Comparison of ENCODE assay signal across 17 cellular contexts in the genomic region with DNA sequence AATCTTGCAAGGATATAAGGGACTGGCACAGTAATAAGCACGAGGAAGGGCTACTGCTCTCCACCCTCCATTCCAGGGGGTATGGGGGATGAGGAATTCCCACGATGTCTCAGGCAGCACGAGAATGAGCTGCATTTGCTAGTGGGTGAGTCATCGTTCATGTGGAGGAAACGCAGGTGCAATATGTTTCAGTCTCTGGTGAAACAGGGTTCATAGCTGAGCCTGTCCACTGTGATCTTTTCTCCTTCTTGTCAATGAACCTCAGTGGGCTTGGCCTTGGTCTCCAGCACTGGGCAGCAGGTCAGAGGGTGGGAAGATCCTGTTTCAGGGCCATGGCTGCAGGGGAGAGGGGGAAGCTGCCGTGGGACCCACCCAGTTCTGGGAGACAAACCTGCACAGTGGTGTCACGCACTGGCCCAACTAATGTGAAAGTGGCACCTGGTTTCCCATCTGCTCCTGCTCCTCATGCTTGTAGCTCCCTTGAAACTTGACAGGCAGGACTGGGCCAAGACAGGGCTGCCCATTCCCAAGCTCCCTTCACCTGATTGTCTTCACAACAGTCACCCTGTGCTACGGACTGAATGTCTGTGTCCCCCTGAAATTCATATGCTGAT.
DNase-seq lines count a peak whose midpoint lies in the region; ATAC-seq and TF ChIP-seq lines count a peak whose summit lies in the region.
"Had no signal": no experiment of that assay in that cellular context is flagged by ENCODE, and none has a peak within 500 bp of the region (broad histone marks: within the 10 kb centered on the region; RNA-seq: fewer than 3 reads in every experiment).

No MANE protein-coding gene starts in this region.

- no peaks in the 10 kb centered on the region for H3K4me1 Mint-ChIP-seq in type B pancreatic cell (ENCODE audit: unreplicated experiment)

- CTCF ChIA-PET in IMR-90 (lab: Yijun Ruan, JAX), result interaction anchor here (0.6 kb wide), 1 partner anchor 18 kb away, joined by 3 read pairs; no protein-coding TSS in a partner anchor

- 96% methylated on average over 3 of the region's 8 CpGs; no CpG with 5 or more reads in 1 of the 2 experiments for WGBS in IMR-90 (ENCODE audit: extremely low coverage in 2 of 2, insufficient read length in 1 of 2), 2 experiments

- intact Hi-C loops in IMR-90 (cut with micrococcal nuclease), result no loop called here

- H3K27ac ChIP-seq in IMR-90 (ENCODE audit: insufficient read depth, low read length), result no peak overlapping the region

- BruUV-seq in IMR-90 (replicated peaks; lab: Mats Ljungman, UMichigan), result no TSS peak

- no peaks in the 10 kb centered on the region for H3K79me1 ChIP-seq in IMR-90 (ENCODE audit: low read depth in 1 of 2, low read length in 2 of 2)

- H2BK120ac ChIP-seq in IMR-90 (ENCODE audit: low read depth, low read length), result no peak overlapping the region

- dilution Hi-C loops in IMR-90 (cut with HindIII; ENCODE audit: low sequenced_read_pairs, unreplicated experiment), result no loop called here

- H3K9me3 Mint-ChIP-seq in type B pancreatic cell, result no peaks in the 10 kb centered on the region

- H4K91ac ChIP-seq in IMR-90 (ENCODE audit: insufficient read depth, low read depth, low read length), result no peak overlapping the region

- peaks cover 2% of the 10 kb centered on the region for H3K27me3 Mint-ChIP-seq in type B pancreatic cell
- H3K27me3 Mint-ChIP-seq: CD4-positive, CD25-positive, alpha-beta regulatory T cell had no signal

- H3K27ac Mint-ChIP-seq in type B pancreatic cell, result no peak overlapping the region
- H3K27ac Mint-ChIP-seq: CD4-positive, CD25-positive, alpha-beta regulatory T cell; T-helper 1 cell treated with Interleukin-12 subunit alpha and Interleukin-12 subunit beta and Interleukin-4 antibody, amounts not matched to agents 30 μg/mL and 1 μg/mL, for 36 hours had no signal

- no peak for TF ChIP-seq POLR2A in IMR-90 (IDR thresholded peaks at IDR 0.05; ENCODE audit: low read depth, low read length)

- H3K9ac ChIP-seq in IMR-90 (ENCODE audit: low read depth, low read length), result no peak overlapping the region

- no peak for ATAC-seq in IMR-90 (ENCODE audit: low read depth)

- no peak overlapping the region for H3K4me3 ChIP-seq in IMR-90 (ENCODE audit: insufficient read depth, low read depth, low read length)

- no peaks in the 10 kb centered on the region for H3K36me3 Mint-ChIP-seq in type B pancreatic cell

- H3K56ac ChIP-seq in IMR-90 (ENCODE audit: extremely low read depth, insufficient read depth, low read length), result no peak overlapping the region

- no peak overlapping the region for H2AK9ac ChIP-seq in IMR-90 (replicated peaks; ENCODE audit: low read depth, low read length, poor library complexity)

- no peak overlapping the region for H2BK20ac ChIP-seq in IMR-90 (ENCODE audit: low read depth, low read length)

- H4K8ac ChIP-seq in IMR-90 (ENCODE audit: low read depth in 2 of 2, low read length in 2 of 2), result no peak overlapping the region

- peaks cover 2% of the 10 kb centered on the region; the same call in 1 of the 2 replicates for H3K9me3 ChIP-seq in IMR-90 (ENCODE audit: control insufficient read depth, insufficient read depth, low read length)

- no peaks in the 10 kb centered on the region for H4K20me1 ChIP-seq in IMR-90 (ENCODE audit: insufficient read depth, low read length)

- no peak overlapping the region for H2AK5ac ChIP-seq in IMR-90 (ENCODE audit: low read depth, low read length)

- peak; percentile 8 for DNase-seq in DMS53 treated with DMSO at 0.1 percent for 48 hours (lab: John Stamatoyannopoulos, UW; ENCODE audit: unreplicated experiment)
- DNase-seq in IMR-90, result peak; percentile 10
- DNase-seq in astrocyte of the hippocampus (ENCODE audit: low read depth, low spot score), result peak; percentile 17
- DNase-seq in kidney tubule cell (ENCODE audit: low spot score), result peak; percentile 9
- no peak for DNase-seq in NCI-H345 treated with DMSO at 0.1 percent for 48 hours (lab: John Stamatoyannopoulos, UW; ENCODE audit: unreplicated experiment)
- DNase-seq in type B pancreatic cell (ENCODE audit: extremely low spot score, unreplicated experiment), result no peak
- DNase-seq in GM19238 (ENCODE audit: insufficient read length, low spot score), result no peak
- DNase-seq in activated CD4-positive, alpha-beta T cell treated with anti-CD3 and anti-CD28 coated beads for 4 hours, result no peak
- DNase-seq: CD4-positive, CD25-positive, alpha-beta regulatory T cell; DMS79 treated with DMSO at 0.1 percent for 48 hours; GF-D8; H7; NCI-H1048; NCI-H2081 treated with DMSO at 0.1 percent for 48 hours; NCI-H524; SIG-M5 had no signal

- no peak overlapping the region for H3K14ac ChIP-seq in IMR-90 (replicated peaks; ENCODE audit: low read depth, low read length)

- no peak for TF ChIP-seq CTCF in IMR-90 (conservative IDR thresholded peaks at IDR 0.05; ENCODE audit: low read depth, low read length)
- no peak for TF ChIP-seq CTCF in type B pancreatic cell (conservative IDR thresholded peaks at IDR 0.05)

- H2BK15ac ChIP-seq in IMR-90 (ENCODE audit: low read depth, low read length), result no peak overlapping the region

- H3K4me3 Mint-ChIP-seq in type B pancreatic cell, result no peak overlapping the region
- H3K4me3 Mint-ChIP-seq: CD4-positive, CD25-positive, alpha-beta regulatory T cell; T-helper 1 cell treated with Interleukin-12 subunit alpha and Interleukin-12 subunit beta and Interleukin-4 antibody, amounts not matched to agents 30 μg/mL and 1 μg/mL, for 36 hours had no signal

- no peaks in the 10 kb centered on the region for H3K4me1 ChIP-seq in IMR-90 (ENCODE audit: control insufficient read depth, insufficient read depth, low read length)

- in situ Hi-C loops in IMR-90 (cut with MboI; ENCODE audit: low sequenced_read_pairs), result no loop called here

- POLR2A ChIA-PET in IMR-90 (lab: Charles Lee; ENCODE audit: unreplicated experiment), result no interaction called here

- no peak overlapping the region for H3K23ac ChIP-seq in IMR-90 (ENCODE audit: low read depth, low read length)

- no peak overlapping the region for H3K18ac ChIP-seq in IMR-90 (ENCODE audit: low read depth, low read length)

- H4K5ac ChIP-seq in IMR-90 (ENCODE audit: low read depth, low read length), result no peak overlapping the region

- no peaks in the 10 kb centered on the region for H3K36me3 ChIP-seq in IMR-90 (ENCODE audit: control insufficient read depth, insufficient read depth, low read length)

- H2AFZ ChIP-seq in IMR-90 (replicated peaks; ENCODE audit: low read length, poor library complexity), result no peak overlapping the region

- H3K4me2 ChIP-seq in IMR-90 (ENCODE audit: low read depth, low read length), result no peak overlapping the region

- H3K4ac ChIP-seq in IMR-90 (ENCODE audit: low read depth, low read length), result no peak overlapping the region

- TF ChIP-seq RAD21 in IMR-90 (IDR thresholded peaks at IDR 0.05; ENCODE audit: low read length), result no peak

- no peaks in the 10 kb centered on the region; the same call in 1 of the 2 replicates for H3K27me3 ChIP-seq in IMR-90 (ENCODE audit: control insufficient read depth, insufficient read depth, low read length)

- no peak overlapping the region for H2BK5ac ChIP-seq in IMR-90 (ENCODE audit: low read depth, low read length, poor library complexity, severe bottlenecking)

- no peaks in the 10 kb centered on the region for H3K9me1 ChIP-seq in IMR-90 (ENCODE audit: insufficient read depth, low read length)

TF ChIP-seq in IMR-90, 13 proteins besides CTCF, POLR2A, EP300 and RAD21:
- TF ChIP-seq, protein P1, sequence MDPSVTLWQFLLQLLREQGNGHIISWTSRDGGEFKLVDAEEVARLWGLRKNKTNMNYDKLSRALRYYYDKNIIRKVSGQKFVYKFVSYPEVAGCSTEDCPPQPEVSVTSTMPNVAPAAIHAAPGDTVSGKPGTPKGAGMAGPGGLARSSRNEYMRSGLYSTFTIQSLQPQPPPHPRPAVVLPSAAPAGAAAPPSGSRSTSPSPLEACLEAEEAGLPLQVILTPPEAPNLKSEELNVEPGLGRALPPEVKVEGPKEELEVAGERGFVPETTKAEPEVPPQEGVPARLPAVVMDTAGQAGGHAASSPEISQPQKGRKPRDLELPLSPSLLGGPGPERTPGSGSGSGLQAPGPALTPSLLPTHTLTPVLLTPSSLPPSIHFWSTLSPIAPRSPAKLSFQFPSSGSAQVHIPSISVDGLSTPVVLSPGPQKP (IDR thresholded peaks at IDR 0.05; ENCODE audit: borderline replicate concordance, low read depth, low read length), result no peak
- TF ChIP-seq MAFK (IDR thresholded peaks at IDR 0.05; ENCODE audit: low read depth, low read length), result no peak
- no peak for TF ChIP-seq CHD1 (IDR thresholded peaks at IDR 0.05; ENCODE audit: low read depth, low read length)
- no peak for TF ChIP-seq FOS (IDR thresholded peaks at IDR 0.05; ENCODE audit: low read depth, low read length)
- TF ChIP-seq NFE2L2 (IDR thresholded peaks at IDR 0.05; ENCODE audit: low read depth, low read length), result no peak
- TF ChIP-seq MAZ (IDR thresholded peaks at IDR 0.05; ENCODE audit: borderline replicate concordance, low read depth, low read length), result no peak
- TF ChIP-seq RFX5 (IDR thresholded peaks at IDR 0.05; ENCODE audit: low read depth, low read length), result no peak
- no peak for TF ChIP-seq MXI1 (IDR thresholded peaks at IDR 0.05; ENCODE audit: borderline replicate concordance, low read depth, low read length)
- TF ChIP-seq USF2 (IDR thresholded peaks at IDR 0.05; ENCODE audit: low read depth, low read length), result no peak
- TF ChIP-seq RCOR1 (IDR thresholded peaks at IDR 0.05; ENCODE audit: insufficient replicate concordance, low read length), result no peak
- no peak for TF ChIP-seq SMC3 (IDR thresholded peaks at IDR 0.05; ENCODE audit: low read depth, low read length)
- no peak for TF ChIP-seq CEBPB (IDR thresholded peaks at IDR 0.05; ENCODE audit: low read depth, low read length)
- TF ChIP-seq BHLHE40 (IDR thresholded peaks at IDR 0.05; ENCODE audit: low read depth, low read length), result no peak
TF ChIP-seq in IMR-90: peak in this region for 0.

Comparison
In these comparisons a context has a peak if more than half of its experiments do, and no peak if none do; other contexts are left out.
1. DNase-seq: peak in DMS53 treated with DMSO at 0.1 percent for 48 hours (single experiment), IMR-90 (single experiment), astrocyte of the hippocampus (single experiment) and kidney tubule cell (single experiment); none in NCI-H345 treated with DMSO at 0.1 percent for 48 hours (single experiment), type B pancreatic cell (single experiment), GM19238 (single experiment) and activated CD4-positive, alpha-beta T cell treated with anti-CD3 and anti-CD28 coated beads for 4 hours (0 of 2).